In the genomic region with DNA sequence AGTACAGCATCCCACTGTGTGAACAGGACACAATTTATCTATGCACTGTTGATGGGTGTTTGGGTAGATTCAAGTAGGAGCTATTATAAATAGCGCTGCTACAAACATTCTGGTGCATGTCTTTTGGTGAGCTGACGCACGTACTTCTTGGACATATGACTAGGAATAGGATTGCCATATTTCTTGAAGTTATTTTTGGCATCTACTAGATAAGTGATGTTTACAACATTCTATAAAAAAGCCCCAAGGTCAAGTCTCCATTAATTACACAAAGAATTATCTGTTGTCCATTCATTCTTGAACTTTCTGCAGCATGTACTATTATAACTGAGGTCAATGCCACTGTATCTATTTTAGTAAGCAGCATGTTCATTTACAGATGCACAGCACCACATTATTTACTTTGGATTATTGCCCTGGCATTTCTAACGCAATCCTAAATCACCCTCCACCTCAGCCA, we compare ENCODE assay signal across 21 cellular contexts.
DNase-seq lines count a peak whose midpoint lies in the region; ATAC-seq and TF ChIP-seq lines count a peak whose summit lies in the region.
"Had no signal": no experiment of that assay in that cellular context is flagged by ENCODE, and none has a peak within 500 bp of the region (broad histone marks: within the 10 kb centered on the region; RNA-seq: fewer than 3 reads in every experiment).

No MANE protein-coding gene starts in this region.

- no peaks in the 10 kb centered on the region for H3F3A ChIP-seq in PC-3 (ENCODE audit: low read length, unreplicated experiment)

- H3K36me3 ChIP-seq in PC-3 (ENCODE audit: low read depth, low read length), result no peaks in the 10 kb centered on the region
- no peaks in the 10 kb centered on the region for H3K36me3 ChIP-seq in cardiac muscle cell
- H3K36me3 ChIP-seq: SJSA1 had no signal

- no peak for ATAC-seq in PC-3
- peak; percentile 90 for ATAC-seq in left lobe of liver
- ATAC-seq in HG02981 (IDR thresholded peaks at IDR 0.05; ENCODE audit: unreplicated experiment), result no peak
- ATAC-seq: GM12878, GM23338 had no signal

- peaks cover 6% of the 10 kb centered on the region for H3K4me1 ChIP-seq in PC-3 (ENCODE audit: insufficient read depth, low read length)
- peaks cover 17% of the 10 kb centered on the region for H3K4me1 ChIP-seq in cardiac muscle cell (ENCODE audit: low read depth)
- H3K4me1 ChIP-seq: SJSA1 had no signal

- no peak overlapping the region for H3K9ac ChIP-seq in PC-3 (ENCODE audit: low read length)
- H3K9ac ChIP-seq: KMS-11 had no signal

- POLR2A ChIA-PET in PC-3 (lab: Charles Lee; ENCODE audit: unreplicated experiment), result no interaction called here

- no peaks in the 10 kb centered on the region for H3K9me3 ChIP-seq in PC-3 (ENCODE audit: low read length)
- no peaks in the 10 kb centered on the region for H3K9me3 ChIP-seq in cardiac muscle cell (ENCODE audit: low read depth)
- H3K9me3 ChIP-seq: SJSA1 had no signal

- H3K27ac ChIP-seq in PC-3 (ENCODE audit: low read length) (no peak overlapping the region), cardiac muscle cell (peak overlapping the region; percentile 20)
- H3K27ac ChIP-seq: 22Rv1, KMS-11, SJSA1 had no signal

- no peaks in the 10 kb centered on the region for H3K79me2 ChIP-seq in PC-3 (ENCODE audit: low read length)

- H3K27me3 ChIP-seq in PC-3 (ENCODE audit: low read length) (no peaks in the 10 kb centered on the region), cardiac muscle cell (no peaks in the 10 kb centered on the region)
- H3K27me3 ChIP-seq: SJSA1 had no signal

- no peak for TF ChIP-seq CTCF in PC-3 (conservative IDR thresholded peaks at IDR 0.05; ENCODE audit: low read depth, low read length)
- no peak for TF ChIP-seq CTCF in cardiac muscle cell (IDR thresholded peaks at IDR 0.05; ENCODE audit: low read depth, low read length)

- CTCF ChIA-PET in PC-3 (lab: Charles Lee), result no interaction called here

- no peaks in the 10 kb centered on the region for H4K20me1 ChIP-seq in PC-3 (ENCODE audit: low read length)

- H3K4me3 ChIP-seq in PC-3 (ENCODE audit: low read length) (no peak overlapping the region), cardiac muscle cell (no peak overlapping the region)
- H3K4me3 ChIP-seq: GM12878, GM23338, SJSA1 had no signal

- BruUV-seq in PC-3 (replicated peaks; lab: Mats Ljungman, UMichigan), result no TSS peak

- no peak overlapping the region for H2AFZ ChIP-seq in PC-3 (ENCODE audit: low read length)
- H2AFZ ChIP-seq: GM23338 had no signal

- no peaks in the 10 kb centered on the region for H3K9me2 ChIP-seq in PC-3 (replicated peaks; ENCODE audit: low read length)

- DNase-seq in DMS 273 (lab: John Stamatoyannopoulos, UW; ENCODE audit: unreplicated experiment) (peak; percentile 12), DMS 273 treated with DMSO at 0.1 percent for 48 hours (lab: John Stamatoyannopoulos, UW) (no peak), PC-3 (peak; percentile 7), cardiac muscle cell (ENCODE audit: low read depth in 1 of 2, low spot score in 1 of 2) (no peak), left lobe of liver (ENCODE audit: low spot score) (no peak), DMS79 (lab: John Stamatoyannopoulos, UW) (no peak), iPS-NIHi7 (ENCODE audit: extremely low spot score) (no peak)
- DNase-seq: Calu3; CD4-positive, CD25-positive, alpha-beta regulatory T cell; GDM1; MM.1S; NCI-H1105 treated with DMSO at 0.1 percent for 48 hours; NCI-H187 treated with DMSO at 0.1 percent for 48 hours; NCI-H526 treated with DMSO at 0.1 percent for 48 hours; NK-92 treated with Interleukin-12 subunit alpha and Interleukin-12 subunit beta, amount 100 ng/mL, for 24 hours had no signal

- H3K4me2 ChIP-seq in PC-3 (ENCODE audit: low read length), result no peak overlapping the region
- H3K4me2 ChIP-seq: GM23338, KMS-11 had no signal

- intact Hi-C loops in PC-3 (cut with micrococcal nuclease), result no loop called here

Comparison
In these comparisons a context has a peak if more than half of its experiments do, and no peak if none do; other contexts are left out.
1. DNase-seq: peak in DMS 273 (single experiment) and PC-3 (single experiment); none in DMS 273 treated with DMSO at 0.1 percent for 48 hours (single experiment), cardiac muscle cell (0 of 2), left lobe of liver (single experiment), DMS79 (single experiment) and iPS-NIHi7 (single experiment).